Comparison of ENCODE assay signal across 8 cellular contexts in genomic region chr10:11684717-11685645, GRCh38. TPM values are rescaled to one million over a fixed set of nuclear protein-coding genes. Genes with fewer than 3 reads are reported as not detected.
DNase-seq lines count a peak whose midpoint lies in the region; ATAC-seq and TF ChIP-seq lines count a peak whose summit lies in the region.

No MANE protein-coding gene starts in this region.

- H3K9me3 Mint-ChIP-seq in GM23338, result no peaks in the 10 kb centered on the region; the same call in 2 of the 3 replicates

- H2AFZ ChIP-seq in GM23338 (peak overlapping the region; percentile 97), Loucy (ENCODE audit: low read length) (peak overlapping the region; percentile 71)

- H3K27ac ChIP-seq in GM23338 (ENCODE audit: low read depth), result no peak overlapping the region
- peak overlapping the region; percentile 95 for H3K27ac ChIP-seq in epithelial cell of prostate

- no peaks in the 10 kb centered on the region; the same call in 1 of the 2 replicates for H4K20me1 ChIP-seq in GM23338 (replicated peaks; ENCODE audit: insufficient read depth)
- no peaks in the 10 kb centered on the region for H4K20me1 ChIP-seq in Loucy (ENCODE audit: insufficient read depth, low read length, poor library complexity, severe bottlenecking)

- TF ChIP-seq CTCF in GM23338 (conservative IDR thresholded peaks at IDR 0.05; ENCODE audit: low read depth in 2 of 2) (no peak), Loucy (conservative IDR thresholded peaks at IDR 0.05; ENCODE audit: low read length) (no peak)

- peaks cover 6% of the 10 kb centered on the region for H3K27me3 Mint-ChIP-seq in GM23338 (ENCODE audit: insufficient read depth, low read depth, poor library complexity)

- H3K4me3 Mint-ChIP-seq in GM23338, result no peak overlapping the region

- H3K9ac ChIP-seq in Loucy (ENCODE audit: low read depth, low read length, poor library complexity, severe bottlenecking), result peak overlapping the region; percentile 8

- H3K27me3 ChIP-seq in GM23338 (ENCODE audit: insufficient read depth) (no peaks in the 10 kb centered on the region), Loucy (ENCODE audit: insufficient read depth, low read length, poor library complexity, severe bottlenecking) (no peaks in the 10 kb centered on the region)

- no peaks in the 10 kb centered on the region for H3K36me3 Mint-ChIP-seq in GM23338 (ENCODE audit: low read depth)

- DNase-seq in GM04504 (ENCODE audit: low read depth), result peak; percentile 71
- no peak for DNase-seq in GM23338 (ENCODE audit: low spot score)
- peak; percentile 22 to 24 for DNase-seq in activated CD8-positive, alpha-beta memory T cell treated with anti-CD3 and anti-CD28 coated beads for 1 hour (ENCODE audit: extremely low read depth in 1 of 2, low read depth in 1 of 2)
- DNase-seq in epithelial cell of prostate (ENCODE audit: low read depth, low spot score), result peak; percentile 83
- DNase-seq in myocyte (ENCODE audit: low read depth), result peak; percentile 87
- DNase-seq in stimulated activated naive CD4-positive, alpha-beta T cell treated with Interleukin-2 at 50 U/mL for 16 hours (lab: John Stamatoyannopoulos, UW), result peak; percentile 35
- no peak for DNase-seq in NCI-H748 treated with DMSO at 0.1 percent for 48 hours (lab: John Stamatoyannopoulos, UW)

- peak overlapping the region; percentile 69 for H3K27ac Mint-ChIP-seq in GM23338

- peaks cover 12% of the 10 kb centered on the region for H3K4me1 Mint-ChIP-seq in GM23338

- no peaks in the 10 kb centered on the region for H3K9me2 ChIP-seq in GM23338 (ENCODE audit: insufficient read depth)
- no peaks in the 10 kb centered on the region for H3K9me2 ChIP-seq in Loucy (replicated peaks; ENCODE audit: low read depth, low read length)

- no peaks in the 10 kb centered on the region for H3K9me3 ChIP-seq in Loucy (ENCODE audit: insufficient read depth, low read depth, low read length)

- ATAC-seq in GM23338, result no peak; the same call in 2 of the 3 replicates

- no peaks in the 10 kb centered on the region for H3K79me2 ChIP-seq in GM23338 (replicated peaks; ENCODE audit: insufficient read depth)
- H3K79me2 ChIP-seq in Loucy (ENCODE audit: insufficient read depth, low read length), result no peaks in the 10 kb centered on the region

- peaks cover 9% of the 10 kb centered on the region; the same call in 1 of the 2 replicates for H3K4me1 ChIP-seq in GM23338 (ENCODE audit: insufficient read depth)
- peaks cover 20% of the 10 kb centered on the region for H3K4me1 ChIP-seq in Loucy (ENCODE audit: insufficient read depth, low read length, poor library complexity, severe bottlenecking)

- H3K4me2 ChIP-seq in GM23338 (0 out of 2 replicates have a peak overlapping the region, but pooled peaks have one; percentile 29), Loucy (ENCODE audit: low read depth, low read length, poor library complexity, severe bottlenecking) (peak overlapping the region; percentile 72)

- H3K4me3 ChIP-seq in GM23338 (no peak overlapping the region), Loucy (ENCODE audit: low read length, poor library complexity, severe bottlenecking) (peak overlapping the region; percentile 62)

- no peaks in the 10 kb centered on the region for H3K36me3 ChIP-seq in GM23338 (ENCODE audit: insufficient read depth)
- no peaks in the 10 kb centered on the region for H3K36me3 ChIP-seq in Loucy (ENCODE audit: insufficient read depth, low read length)

- H3F3A ChIP-seq in GM23338 (replicated peaks; ENCODE audit: low read depth) (no peaks in the 10 kb centered on the region), Loucy (ENCODE audit: low read depth) (no peaks in the 10 kb centered on the region)

TF ChIP-seq in GM23338, 12 proteins besides CTCF, POLR2A, EP300 and RAD21:
- no peak for TF ChIP-seq POLR2AphosphoS5 (IDR thresholded peaks at IDR 0.05; ENCODE audit: low read depth)
- TF ChIP-seq EZH2 (IDR thresholded peaks at IDR 0.05; ENCODE audit: low read depth, unreplicated experiment), result no peak

RNA-seq across cellular contexts. Expression of gene ECHDC3, which starts 57.2 kb away (rescaled TPM):
- total RNA-seq in GM23338 (2014; rRNA removed; shearing (Covaris generic)), result 48.6 and 50.1 TPM in 2 replicates
- polyA plus RNA-seq in GM23338 (2016; fragmentation: Nextera tagmentation; extraction: Ambion mirVana), result 13.5 and 16.3 TPM in 2 replicates
- total RNA-seq in myocyte, result 1.3 and 2.4 TPM in 2 replicates
- 0.74 TPM for polyA plus RNA-seq in myocyte (2012)

Comparison
In these comparisons a context has a peak if more than half of its experiments do, and no peak if none do; other contexts are left out.
1. DNase-seq: peak in GM04504 (single experiment), activated CD8-positive, alpha-beta memory T cell treated with anti-CD3 and anti-CD28 coated beads for 1 hour (2 of 2), epithelial cell of prostate (single experiment), myocyte (single experiment) and stimulated activated naive CD4-positive, alpha-beta T cell treated with Interleukin-2 at 50 U/mL for 16 hours (single experiment); none in GM23338 (single experiment) and NCI-H748 treated with DMSO at 0.1 percent for 48 hours (single experiment).
2. RNA of gene ECHDC3, which starts 57.2 kb away (total RNA-seq): 48.6 to 50.1 TPM in GM23338; 1.3 to 2.4 TPM in myocyte; every median in the first group is over 10 times any median in the second.